Comparison of ENCODE assay signal across 18 cellular contexts in genomic region chr2:240818293-240818542, GRCh38. TPM values are rescaled to one million over a fixed set of nuclear protein-coding genes. Genes with fewer than 3 reads are reported as not detected.
A peak's percentile ranks its signal among the peaks of the same experiment; 100 is the strongest.
DNase-seq lines count a peak whose midpoint lies in the region; ATAC-seq, FAIRE-seq and TF ChIP-seq lines count a peak whose summit lies in the region.
"Had no signal": no experiment of that assay in that cellular context is flagged by ENCODE, and none has a peak within 500 bp of the region (broad histone marks: within the 10 kb centered on the region; RNA-seq: fewer than 3 reads in every experiment).

No MANE protein-coding gene starts in this region.

- H3K36me3 ChIP-seq in astrocyte (ENCODE audit: insufficient read depth, low read length): no peaks in the 10 kb centered on the region
- no peaks in the 10 kb centered on the region for H3K36me3 ChIP-seq in kidney epithelial cell (ENCODE audit: control insufficient read depth, insufficient read depth, low read length)
- no peaks in the 10 kb centered on the region for H3K36me3 ChIP-seq in stomach
- H3K36me3 ChIP-seq: ascending aorta, right atrium auricular region had no signal

- peak overlapping the region; percentile 51 for H3K4me3 Mint-ChIP-seq in activated T-cell treated with anti-CD3 and anti-CD28 coated beads, Interleukin-2, amount 50 U/mL, for 24 hours
- H3K4me3 Mint-ChIP-seq in activated T-cell treated with anti-CD3 and anti-CD28 coated beads, Interleukin-2, amount 50 U/mL, for 72 hours: peak overlapping the region in 1 of 2 donors; percentile 72
- H3K4me3 Mint-ChIP-seq in astrocyte (ENCODE audit: unreplicated experiment) (peak overlapping the region; percentile 70), natural killer cell (no peak overlapping the region)
- H3K4me3 Mint-ChIP-seq: stimulated activated effector memory CD8-positive, alpha-beta T cell treated with anti-CD3 and anti-CD28 coated beads, Interleukin-12 subunit alpha, Interleukin-12 subunit beta, amount 100 ng/mL, for 72 hours had no signal

- TF ChIP-seq POLR2A in stomach (IDR thresholded peaks at IDR 0.05): no peak

- TF ChIP-seq CTCF in astrocyte (IDR thresholded peaks at IDR 0.05; ENCODE audit: insufficient read depth, low read depth, low read length): no peak
- TF ChIP-seq CTCF in kidney epithelial cell (IDR thresholded peaks at IDR 0.05; ENCODE audit: insufficient read depth, low read length, poor library complexity, severe bottlenecking): no peak
- TF ChIP-seq CTCF in stomach (IDR thresholded peaks at IDR 0.05): no peak
- no peak for TF ChIP-seq CTCF in natural killer cell (IDR thresholded peaks at IDR 0.05)

- H3K4me3 ChIP-seq in astrocyte (ENCODE audit: insufficient read depth, low read depth, low read length): no peak overlapping the region
- peak overlapping the region; percentile 45 for H3K4me3 ChIP-seq in kidney epithelial cell (ENCODE audit: low read depth, low read length)
- no peak overlapping the region for H3K4me3 ChIP-seq in stomach
- H3K4me3 ChIP-seq: mucosa of descending colon had no signal

- whole genome bisulfite sequencing in stomach, 5 donors: 61 to 81% (median 73%) methylated on average over 3 to 8 of the region's 8 CpGs

- H3K27ac ChIP-seq in astrocyte (ENCODE audit: low read depth, low read length) (no peak overlapping the region), stomach (no peak overlapping the region)
- H3K27ac ChIP-seq: ascending aorta had no signal

- intact Hi-C loops in stomach (cut with DNase I; ENCODE audit: low total_unique reads): no loop called here
- intact Hi-C loops in natural killer cell (cut with micrococcal nuclease): no loop called here

- H3K9me3 Mint-ChIP-seq in activated T-cell treated with anti-CD3 and anti-CD28 coated beads, Interleukin-2, amount 50 U/mL, for 24 hours: no peaks in the 10 kb centered on the region
- peaks cover 0 to 2% of the 10 kb centered on the region in 2 donors for H3K9me3 Mint-ChIP-seq in activated T-cell treated with anti-CD3 and anti-CD28 coated beads, Interleukin-2, amount 50 U/mL, for 72 hours
- peaks cover 12% of the 10 kb centered on the region for H3K9me3 Mint-ChIP-seq in astrocyte (ENCODE audit: unreplicated experiment)
- no peaks in the 10 kb centered on the region for H3K9me3 Mint-ChIP-seq in natural killer cell
- H3K9me3 Mint-ChIP-seq: stimulated activated effector memory CD8-positive, alpha-beta T cell treated with anti-CD3 and anti-CD28 coated beads, Interleukin-12 subunit alpha, Interleukin-12 subunit beta, amount 100 ng/mL, for 72 hours had no signal

- H3K27me3 Mint-ChIP-seq in activated T-cell treated with anti-CD3 and anti-CD28 coated beads, Interleukin-2, amount 50 U/mL, for 24 hours: peaks cover 47% of the 10 kb centered on the region
- H3K27me3 Mint-ChIP-seq in activated T-cell treated with anti-CD3 and anti-CD28 coated beads, Interleukin-2, amount 50 U/mL, for 72 hours (ENCODE audit: low read depth): peaks cover 22% of the 10 kb centered on the region
- H3K27me3 Mint-ChIP-seq in astrocyte (ENCODE audit: low read depth, unreplicated experiment) (peaks cover 27% of the 10 kb centered on the region), natural killer cell (ENCODE audit: low read depth in 2 of 2) (peaks cover 37 to 40% of the 10 kb centered on the region in 2 donors)

- no peak for ATAC-seq in activated T-cell treated with anti-CD3 and anti-CD28 coated beads, Interleukin-2, amount 50 U/mL, for 72 hours (replicated peaks in 1 of 2)
- ATAC-seq in natural killer cell: no peak

- H3K9me3 ChIP-seq in astrocyte (ENCODE audit: insufficient read depth, low read depth, low read length) (peaks cover 2% of the 10 kb centered on the region), stomach (peaks cover 0 to 10% (median 4%) of the 10 kb centered on the region in 4 donors)
- H3K9me3 ChIP-seq: mucosa of descending colon, right atrium auricular region had no signal

- H3K4me1 ChIP-seq in astrocyte (ENCODE audit: insufficient read depth, low read length): no peaks in the 10 kb centered on the region
- H3K4me1 ChIP-seq in stomach: peaks cover 26 to 29% (median 28%) of the 10 kb centered on the region in 4 donors

- peaks cover 28% of the 10 kb centered on the region for H3K27me3 ChIP-seq in astrocyte (ENCODE audit: insufficient read depth, low read length)
- peaks cover 45% of the 10 kb centered on the region for H3K27me3 ChIP-seq in kidney epithelial cell (ENCODE audit: control insufficient read depth, insufficient read depth, low read length)
- H3K27me3 ChIP-seq in stomach: peaks cover 24 to 76% (median 47%) of the 10 kb centered on the region in 3 donors

- no peak overlapping the region for H3K9ac ChIP-seq in astrocyte (ENCODE audit: low read length)

- FAIRE-seq in astrocyte (lab: Jason Lieb, UNC): no peak
- FAIRE-seq: A204.1, GM18507 had no signal

- H3K4me2 ChIP-seq in astrocyte (ENCODE audit: low read length): no peak overlapping the region

- no peaks in the 10 kb centered on the region for H4K20me1 ChIP-seq in astrocyte (ENCODE audit: insufficient read depth, low read length)

- H2AFZ ChIP-seq in astrocyte (ENCODE audit: low read depth, low read length): no peak overlapping the region

- TF ChIP-seq EP300 in stomach (IDR thresholded peaks at IDR 0.05): no peak

- peaks cover 9% of the 10 kb centered on the region for H3K4me1 Mint-ChIP-seq in activated T-cell treated with anti-CD3 and anti-CD28 coated beads, Interleukin-2, amount 50 U/mL, for 24 hours (ENCODE audit: low read depth)
- peaks cover 9% of the 10 kb centered on the region for H3K4me1 Mint-ChIP-seq in activated T-cell treated with anti-CD3 and anti-CD28 coated beads, Interleukin-2, amount 50 U/mL, for 72 hours (ENCODE audit: low read depth)
- no peaks in the 10 kb centered on the region for H3K4me1 Mint-ChIP-seq in astrocyte (ENCODE audit: low read depth, unreplicated experiment)
- no peaks in the 10 kb centered on the region for H3K4me1 Mint-ChIP-seq in natural killer cell
- H3K4me1 Mint-ChIP-seq: stimulated activated effector memory CD8-positive, alpha-beta T cell treated with anti-CD3 and anti-CD28 coated beads, Interleukin-12 subunit alpha, Interleukin-12 subunit beta, amount 100 ng/mL, for 72 hours had no signal

- H3K36me3 Mint-ChIP-seq in activated T-cell treated with anti-CD3 and anti-CD28 coated beads, Interleukin-2, amount 50 U/mL, for 24 hours (ENCODE audit: low read depth): no peaks in the 10 kb centered on the region
- peaks cover 0 to 6% of the 10 kb centered on the region in 2 donors for H3K36me3 Mint-ChIP-seq in activated T-cell treated with anti-CD3 and anti-CD28 coated beads, Interleukin-2, amount 50 U/mL, for 72 hours (ENCODE audit: insufficient read depth in 2 of 2)
- no peaks in the 10 kb centered on the region for H3K36me3 Mint-ChIP-seq in astrocyte (ENCODE audit: low read depth, unreplicated experiment)
- H3K36me3 Mint-ChIP-seq in natural killer cell: no peaks in the 10 kb centered on the region
- H3K36me3 Mint-ChIP-seq: stimulated activated effector memory CD8-positive, alpha-beta T cell treated with anti-CD3 and anti-CD28 coated beads, Interleukin-12 subunit alpha, Interleukin-12 subunit beta, amount 100 ng/mL, for 72 hours had no signal

- no peak overlapping the region for H3K27ac Mint-ChIP-seq in activated T-cell treated with anti-CD3 and anti-CD28 coated beads, Interleukin-2, amount 50 U/mL, for 24 hours
- no peak overlapping the region for H3K27ac Mint-ChIP-seq in activated T-cell treated with anti-CD3 and anti-CD28 coated beads, Interleukin-2, amount 50 U/mL, for 72 hours
- H3K27ac Mint-ChIP-seq in astrocyte (ENCODE audit: unreplicated experiment) (no peak overlapping the region), natural killer cell (no peak overlapping the region)
- H3K27ac Mint-ChIP-seq: stimulated activated effector memory CD8-positive, alpha-beta T cell treated with anti-CD3 and anti-CD28 coated beads, Interleukin-12 subunit alpha, Interleukin-12 subunit beta, amount 100 ng/mL, for 72 hours had no signal

- H3K79me2 ChIP-seq in astrocyte (ENCODE audit: insufficient read depth, low read length): no peaks in the 10 kb centered on the region

- DNase-seq in activated T-cell treated with anti-CD3 and anti-CD28 coated beads, Interleukin-2, amount 50 U/mL, for 24 hours: no peak
- DNase-seq in activated T-cell treated with anti-CD3 and anti-CD28 coated beads, Interleukin-2, amount 50 U/mL, for 72 hours: no peak
- DNase-seq in astrocyte (ENCODE audit: low read depth) (no peak), kidney epithelial cell (ENCODE audit: low read depth) (no peak), stomach (peak; percentile 13), AML-193 (lab: John Stamatoyannopoulos, UW) (no peak), 8988T (no peak), natural killer cell (no peak)
- DNase-seq: KG1; mucosa of descending colon; NCI-H446 treated with DMSO at 0.1 percent for 48 hours; stimulated activated CD4-positive, alpha-beta T cell treated with anti-CD3 and anti-CD28 coated beads, Interleukin-4, amount 100 ng/mL, for 1 hour had no signal

RNA-seq across cellular contexts. Expression of gene KIF1A, which starts 1.8 kb away (rescaled TPM):
- total RNA-seq in activated T-cell treated with anti-CD3 and anti-CD28 coated beads, Interleukin-2, amount 50 U/mL, for 72 hours: 10 to 100 TPM; 28.8 to 30.1 TPM
- 20.3 and 51.2 TPM in 2 replicates for total RNA-seq in astrocyte
- 178 and 203 TPM in 2 replicates for total RNA-seq in kidney epithelial cell
- 10 to 100 TPM in 1 of 5 donors, 1 to 10 TPM in 3, under 1 TPM in 1; 0.29 to 12.5 (median 3.9) TPM for total RNA-seq in stomach
- 1 to 10 TPM in 1 of 3 donors, under 1 TPM in 2; 0.15 to 4.9 (median 0.63) TPM for polyA plus RNA-seq in stomach
- total RNA-seq in natural killer cell: under 1 TPM in 1 of 3 donors, not detected in 2; 0.09 TPM
- total RNA-seq: fibroblast of villous mesenchyme had no signal

RNA-seq across cellular contexts. Expression of gene AGXT, which starts 50.4 kb away (rescaled TPM):
- total RNA-seq in activated T-cell treated with anti-CD3 and anti-CD28 coated beads, Interleukin-2, amount 50 U/mL, for 72 hours: not detected
- total RNA-seq in astrocyte (not detected in 2 replicates), kidney epithelial cell (0.25 TPM in 1 of 2 replicates, not detected in the other), stomach (not detected), natural killer cell (not detected)
- not detected for polyA plus RNA-seq in stomach
- total RNA-seq: ascending aorta, fibroblast of villous mesenchyme, right atrium auricular region had no signal
